Comparison of ENCODE assay signal across 8 cellular contexts in the genomic region with DNA sequence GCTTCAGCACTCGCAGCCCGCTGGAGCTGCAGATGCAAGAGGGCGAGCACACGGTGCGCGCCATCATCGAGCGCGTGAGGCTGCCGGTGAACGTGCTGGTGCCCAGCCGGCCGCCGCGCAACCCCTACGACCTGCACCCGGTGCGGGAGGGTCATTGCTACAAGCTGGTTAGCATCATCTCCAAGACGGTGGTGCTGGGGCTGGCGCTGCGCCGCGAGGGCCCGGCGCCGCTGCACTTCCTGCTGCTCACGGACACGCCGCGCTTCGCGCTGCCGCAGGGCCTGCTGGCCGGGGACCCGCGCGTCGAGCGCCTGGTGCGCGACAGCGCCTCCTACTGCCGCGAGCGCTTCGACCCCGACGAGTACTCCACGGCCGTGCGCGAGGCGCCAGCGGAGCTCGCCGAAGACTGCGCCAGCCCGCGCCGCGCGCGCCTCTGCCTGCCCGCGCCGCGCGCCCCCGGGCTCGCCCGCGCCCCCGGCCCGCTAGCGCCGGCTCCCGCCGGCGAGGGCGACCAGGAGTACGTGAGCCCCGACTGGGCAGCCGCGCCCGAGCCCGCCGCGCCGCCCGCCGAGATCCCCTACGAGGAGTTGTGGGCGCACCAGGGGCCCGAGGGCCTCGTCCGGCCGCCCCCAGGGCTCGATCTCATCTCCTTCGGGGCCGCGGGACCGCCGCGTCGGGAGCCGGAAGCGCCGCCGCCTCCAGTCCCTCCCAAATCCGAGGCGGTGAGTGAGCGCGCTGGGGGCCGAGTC. TPM values are rescaled to one million over a fixed set of nuclear protein-coding genes. Genes with fewer than 3 reads are reported as not detected.
DNase-seq lines count a peak whose midpoint lies in the region; ATAC-seq and TF ChIP-seq lines count a peak whose summit lies in the region.

No MANE protein-coding gene starts in this region.

- H3K9me3 Mint-ChIP-seq in activated T-cell treated with anti-CD3 and anti-CD28 coated beads, Interleukin-2, amount 50 U/mL, for 72 hours, result no peaks in the 10 kb centered on the region

- no peaks in the 10 kb centered on the region for H3K9me3 ChIP-seq in osteoblast (ENCODE audit: low read depth, low read length)
- H3K9me3 ChIP-seq in thoracic aorta, result no peaks in the 10 kb centered on the region

- peak; percentile 96 to 97 for ATAC-seq in activated T-cell treated with anti-CD3 and anti-CD28 coated beads, Interleukin-2, amount 50 U/mL, for 72 hours (replicated peaks in 1 of 2)
- ATAC-seq in thoracic aorta (ENCODE audit: insufficient number of reproducible peaks, low FRiP score, low read depth), result peak; percentile 64

- no peaks in the 10 kb centered on the region for H3K36me3 Mint-ChIP-seq in activated T-cell treated with anti-CD3 and anti-CD28 coated beads, Interleukin-2, amount 50 U/mL, for 72 hours (ENCODE audit: insufficient read depth in 2 of 2)

- H3K4me1 Mint-ChIP-seq in activated T-cell treated with anti-CD3 and anti-CD28 coated beads, Interleukin-2, amount 50 U/mL, for 72 hours (ENCODE audit: low read depth), result peaks cover 7% of the 10 kb centered on the region

- H3K27ac Mint-ChIP-seq in activated T-cell treated with anti-CD3 and anti-CD28 coated beads, Interleukin-2, amount 50 U/mL, for 72 hours, result no peak overlapping the region

- H3K4me1 ChIP-seq in osteoblast (ENCODE audit: insufficient read depth, low read length) (peaks cover 2% of the 10 kb centered on the region), thoracic aorta (ENCODE audit: control insufficient read depth in 1 of 2, low read depth in 2 of 2) (peaks cover 0 to 7% of the 10 kb centered on the region in 2 donors)

- H3K27ac ChIP-seq in osteoblast (ENCODE audit: low read depth, low read length), result peak overlapping the region; percentile 23
- H3K27ac ChIP-seq in thoracic aorta, result peak overlapping the region; percentile 64 to 66

- H3K27me3 Mint-ChIP-seq in activated T-cell treated with anti-CD3 and anti-CD28 coated beads, Interleukin-2, amount 50 U/mL, for 72 hours (ENCODE audit: low read depth), result peaks cover 16% of the 10 kb centered on the region

- H3K4me3 Mint-ChIP-seq in activated T-cell treated with anti-CD3 and anti-CD28 coated beads, Interleukin-2, amount 50 U/mL, for 72 hours, result peak overlapping the region; percentile 70 to 76

- peak; percentile 56 for TF ChIP-seq CTCF in fibroblast of villous mesenchyme (IDR thresholded peaks at IDR 0.05; ENCODE audit: insufficient read depth, low read depth, low read length)
- peak; percentile 50 for TF ChIP-seq CTCF in osteoblast (IDR thresholded peaks at IDR 0.05; ENCODE audit: extremely low read depth, low read depth, low read length)
- peak; percentile 57 for TF ChIP-seq CTCF in thoracic aorta (IDR thresholded peaks at IDR 0.05)

- H3K27me3 ChIP-seq in osteoblast (ENCODE audit: insufficient read depth, low read length), result no peaks in the 10 kb centered on the region
- no peaks in the 10 kb centered on the region for H3K27me3 ChIP-seq in thoracic aorta (replicated peaks; ENCODE audit: insufficient read depth)

- H3K36me3 ChIP-seq in osteoblast (ENCODE audit: insufficient read depth, low read length) (no peaks in the 10 kb centered on the region), thoracic aorta (no peaks in the 10 kb centered on the region)

- H2AFZ ChIP-seq in osteoblast (ENCODE audit: low read length), result peak overlapping the region; percentile 89

- DNase-seq in HCEC 1CT, result peak; percentile 9
- peak; percentile 51 for DNase-seq in NCI-H460 (ENCODE audit: extremely low read depth, low read depth)
- peak; percentile 89 for DNase-seq in activated T-cell treated with anti-CD3 and anti-CD28 coated beads, Interleukin-2, amount 50 U/mL, for 72 hours
- peak; percentile 86 for DNase-seq in fibroblast of villous mesenchyme (ENCODE audit: low read depth)
- DNase-seq in osteoblast (ENCODE audit: insufficient read length, low spot score, missing footprints), result peak; percentile 100
- DNase-seq in thoracic aorta (ENCODE audit: low spot score), result no peak
- no peak for DNase-seq in NCI-H2107 (lab: John Stamatoyannopoulos, UW)

- H4K20me1 ChIP-seq in osteoblast (ENCODE audit: insufficient read depth, low read length), result no peaks in the 10 kb centered on the region

- no peaks in the 10 kb centered on the region for H3K79me2 ChIP-seq in osteoblast (ENCODE audit: insufficient read depth, low read length)

- H3K4me3 ChIP-seq in GM08714 (ENCODE audit: low read length) (peak overlapping the region; percentile 43; the same call in 1 of the 2 replicates), fibroblast of villous mesenchyme (ENCODE audit: low read depth, low read length) (peak overlapping the region; percentile 69), osteoblast (ENCODE audit: insufficient read depth, low read length) (peak overlapping the region; percentile 78), thoracic aorta (peak overlapping the region; percentile 90)

- peak overlapping the region; percentile 86 for H3K4me2 ChIP-seq in osteoblast (ENCODE audit: insufficient read depth, low read length)

RNA-seq across cellular contexts. Expression of gene GAREM2, which starts 11.8 kb away (rescaled TPM):
- 5.5 and 5.7 TPM in 2 replicates for total RNA-seq in NCI-H460 (2014; rRNA removed; shearing (Covaris generic))
- polyA plus RNA-seq in NCI-H460 (2014; cell fraction: nucleus; rRNA removed), result 5.7 and 7.4 TPM in 2 replicates
- total RNA-seq in activated T-cell treated with anti-CD3 and anti-CD28 coated beads, Interleukin-2, amount 50 U/mL, for 72 hours, result 1 to 10 TPM; 1.4 to 1.9 TPM
- total RNA-seq in fibroblast of villous mesenchyme (0.97 and 2.2 TPM in 2 replicates), osteoblast (1.4 and 2.4 TPM in 2 replicates), thoracic aorta (1 to 10 TPM; 2.3 to 5.6 TPM)

RNA-seq across cellular contexts. Expression of gene HADHA, which starts 59.7 kb away (rescaled TPM):
- total RNA-seq in NCI-H460 (2014; rRNA removed; shearing (Covaris generic)), result 142 and 160 TPM in 2 replicates
- polyA plus RNA-seq in NCI-H460 (2014; cell fraction: nucleus; rRNA removed), result 101 and 110 TPM in 2 replicates
- total RNA-seq in activated T-cell treated with anti-CD3 and anti-CD28 coated beads, Interleukin-2, amount 50 U/mL, for 72 hours, result 100 to 1,000 TPM; 108 TPM
- total RNA-seq in fibroblast of villous mesenchyme (120 and 122 TPM in 2 replicates), osteoblast (113 and 117 TPM in 2 replicates), thoracic aorta (10 to 100 TPM; 85.6 to 88.6 TPM)

Comparison
In these comparisons a context has a peak if more than half of its experiments do, and no peak if none do; other contexts are left out.
1. DNase-seq: peak in HCEC 1CT (single experiment), NCI-H460 (single experiment), activated T-cell treated with anti-CD3 and anti-CD28 coated beads, Interleukin-2, amount 50 U/mL, for 72 hours (2 of 2), fibroblast of villous mesenchyme (single experiment) and osteoblast (single experiment); none in thoracic aorta (single experiment) and NCI-H2107 (single experiment).
2. Peak in every context shown above with its lines, with median percentiles within 50 percentile points of each other: H3K4me3 ChIP-seq and CTCF ChIP-seq.